Comparison of ENCODE assay signal across 20 cellular contexts in genomic region chr6:169651498-169651897, GRCh38. TPM values are rescaled to one million over a fixed set of nuclear protein-coding genes. Genes with fewer than 3 reads are reported as not detected.
A peak's percentile ranks its signal among the peaks of the same experiment; 100 is the strongest.
DNase-seq lines count a peak whose midpoint lies in the region; ATAC-seq and TF ChIP-seq lines count a peak whose summit lies in the region.
"Had no signal": no experiment of that assay in that cellular context is flagged by ENCODE, and none has a peak within 500 bp of the region (broad histone marks: within the 10 kb centered on the region; RNA-seq: fewer than 3 reads in every experiment).

No MANE protein-coding gene starts in this region.

- no TSS peak for BruUV-seq in PC-3 (replicated peaks; lab: Mats Ljungman, UMichigan)

- peaks cover 48% of the 10 kb centered on the region for H3K36me3 Mint-ChIP-seq in endodermal cell (ENCODE audit: low read depth)
- peaks cover 17% of the 10 kb centered on the region for H3K36me3 Mint-ChIP-seq in neural progenitor cell
- peaks cover 6% of the 10 kb centered on the region for H3K36me3 Mint-ChIP-seq in CD4-positive, alpha-beta T cell (ENCODE audit: low read depth)

- H3K79me2 ChIP-seq in neural progenitor cell (ENCODE audit: low read depth) (no peaks in the 10 kb centered on the region), PC-3 (ENCODE audit: low read length) (no peaks in the 10 kb centered on the region)

- H3K4me1 Mint-ChIP-seq in endodermal cell = peaks cover 3% of the 10 kb centered on the region
- H3K4me1 Mint-ChIP-seq in neural progenitor cell = peaks cover 12% of the 10 kb centered on the region
- H3K4me1 Mint-ChIP-seq in CD4-positive, alpha-beta T cell (ENCODE audit: low read depth) = peaks cover 18% of the 10 kb centered on the region
- H3K4me1 Mint-ChIP-seq: B cell had no signal

- H3K4me3 Mint-ChIP-seq in endodermal cell (no peak overlapping the region), neural progenitor cell (no peak overlapping the region)
- no peak overlapping the region for H3K4me3 Mint-ChIP-seq in CD4-positive, alpha-beta T cell
- H3K4me3 Mint-ChIP-seq: B cell; CD4-positive, alpha-beta memory T cell; CD8-positive, alpha-beta memory T cell had no signal

- no peak for ATAC-seq in CD4-positive, alpha-beta T cell (ENCODE audit: poor library complexity)
- ATAC-seq in PC-3 = no peak
- ATAC-seq: A549 had no signal

- CTCF ChIA-PET in CD4-positive, alpha-beta T cell (lab: Charles Lee) = no interaction called here
- CTCF ChIA-PET in PC-3 (lab: Charles Lee) = no interaction called here

- POLR2A ChIA-PET in CD4-positive, alpha-beta T cell (lab: Charles Lee) = no interaction called here
- POLR2A ChIA-PET in PC-3 (lab: Charles Lee; ENCODE audit: unreplicated experiment) = no interaction called here

- H3K4me2 ChIP-seq in neural progenitor cell (no peak overlapping the region), PC-3 (ENCODE audit: low read length) (no peak overlapping the region)
- H3K4me2 ChIP-seq: A549; BLaER1 treated with 17β-estradiol and CSF1 and Interleukin-3, amounts not matched to agents 10 nM and 100 nM had no signal

- H3K4me3 ChIP-seq in endodermal cell (ENCODE audit: low read length) (no peak overlapping the region), neural progenitor cell (no peak overlapping the region), PC-3 (ENCODE audit: low read length) (no peak overlapping the region)
- H3K4me3 ChIP-seq: A549; BLaER1 treated with 17β-estradiol and CSF1 and Interleukin-3, amounts not matched to agents 10 nM and 100 nM had no signal

- intact Hi-C loops in CD4-positive, alpha-beta T cell (cut with DNase I, micrococcal nuclease) = loop anchor here in 1 of 2 experiments (5.0 to 10.0 kb wide), 2 partner anchors 147 to 439 kb away; no protein-coding TSS in a partner anchor
- intact Hi-C loops in PC-3 (cut with micrococcal nuclease) = no loop called here

- H3K27ac Mint-ChIP-seq in endodermal cell = peak overlapping the region; percentile 14
- peak overlapping the region; percentile 62 for H3K27ac Mint-ChIP-seq in neural progenitor cell
- no peak overlapping the region for H3K27ac Mint-ChIP-seq in CD4-positive, alpha-beta T cell
- H3K27ac Mint-ChIP-seq: B cell had no signal

- no peak overlapping the region for H2AFZ ChIP-seq in neural progenitor cell (replicated peaks)
- H2AFZ ChIP-seq in PC-3 (ENCODE audit: low read length) = no peak overlapping the region

- H3F3A ChIP-seq in neural progenitor cell (ENCODE audit: low read depth) = no peaks in the 10 kb centered on the region
- no peaks in the 10 kb centered on the region for H3F3A ChIP-seq in PC-3 (ENCODE audit: low read length, unreplicated experiment)

- peaks cover 61% of the 10 kb centered on the region for H3K36me3 ChIP-seq in endodermal cell (ENCODE audit: control insufficient read depth, insufficient read depth, low read length)
- no peaks in the 10 kb centered on the region for H3K36me3 ChIP-seq in neural progenitor cell
- H3K36me3 ChIP-seq in PC-3 (ENCODE audit: low read depth, low read length) = no peaks in the 10 kb centered on the region

- H3K9me2 ChIP-seq in PC-3 (replicated peaks; ENCODE audit: low read length) = no peaks in the 10 kb centered on the region

- peaks cover 18% of the 10 kb centered on the region for H3K9me3 Mint-ChIP-seq in endodermal cell
- H3K9me3 Mint-ChIP-seq in neural progenitor cell = no peaks in the 10 kb centered on the region
- no peaks in the 10 kb centered on the region for H3K9me3 Mint-ChIP-seq in CD4-positive, alpha-beta T cell
- H3K9me3 Mint-ChIP-seq: CD4-positive, alpha-beta memory T cell; CD8-positive, alpha-beta memory T cell had no signal

- TF ChIP-seq CTCF in endodermal cell (conservative IDR thresholded peaks at IDR 0.05) (no peak), neural progenitor cell (IDR thresholded peaks at IDR 0.05) (no peak), PC-3 (conservative IDR thresholded peaks at IDR 0.05; ENCODE audit: low read depth, low read length) (no peak)
- TF ChIP-seq CTCF in CD4-positive, alpha-beta T cell (IDR thresholded peaks at IDR 0.05) = no peak

- no peaks in the 10 kb centered on the region for H3K4me1 ChIP-seq in endodermal cell (ENCODE audit: control insufficient read depth, insufficient read depth, low read length)
- H3K4me1 ChIP-seq in neural progenitor cell = no peaks in the 10 kb centered on the region
- H3K4me1 ChIP-seq in PC-3 (ENCODE audit: insufficient read depth, low read length) = peaks cover 6% of the 10 kb centered on the region; the same call in 1 of the 2 replicates
- H3K4me1 ChIP-seq: A549 had no signal

- H3K9ac ChIP-seq in endodermal cell (ENCODE audit: extremely low read depth, low read length, poor library complexity, severe bottlenecking) (no peak overlapping the region), neural progenitor cell (no peak overlapping the region), PC-3 (ENCODE audit: low read length) (no peak overlapping the region)
- H3K9ac ChIP-seq: BLaER1 treated with 17β-estradiol and CSF1 and Interleukin-3, amounts not matched to agents 10 nM and 100 nM had no signal

- H3K27ac ChIP-seq in endodermal cell (ENCODE audit: low read depth, low read length) (no peak overlapping the region), neural progenitor cell (no peak overlapping the region), PC-3 (ENCODE audit: low read length) (no peak overlapping the region)
- H3K27ac ChIP-seq in CD4-positive, alpha-beta T cell (ENCODE audit: low read depth, low read length) = no peak overlapping the region
- H3K27ac ChIP-seq: 22Rv1; A549; BLaER1 treated with 17β-estradiol and CSF1 and Interleukin-3, amounts not matched to agents 10 nM and 100 nM; C4-2B had no signal

- H3K9me3 ChIP-seq in endodermal cell (ENCODE audit: control insufficient read depth, low read length) (peaks cover 18% of the 10 kb centered on the region), neural progenitor cell (ENCODE audit: low read depth) (no peaks in the 10 kb centered on the region), PC-3 (ENCODE audit: low read length) (no peaks in the 10 kb centered on the region)
- H3K9me3 ChIP-seq in CD4-positive, alpha-beta T cell (ENCODE audit: control insufficient read depth, low read length) = no peaks in the 10 kb centered on the region
- H3K9me3 ChIP-seq: A549; BLaER1 treated with 17β-estradiol and CSF1 and Interleukin-3, amounts not matched to agents 10 nM and 100 nM had no signal

- H4K20me1 ChIP-seq in neural progenitor cell (ENCODE audit: low read depth) = no peaks in the 10 kb centered on the region
- H4K20me1 ChIP-seq in PC-3 (ENCODE audit: low read length) = no peaks in the 10 kb centered on the region
- H4K20me1 ChIP-seq: BLaER1 treated with 17β-estradiol and CSF1 and Interleukin-3, amounts not matched to agents 10 nM and 100 nM had no signal

- DNase-seq in endodermal cell = no peak
- DNase-seq in mesenteric fat pad (ENCODE audit: low spot score) = peak; percentile 71
- no peak for DNase-seq in neural progenitor cell (ENCODE audit: low spot score)
- DNase-seq in CD4-positive, alpha-beta T cell = no peak
- no peak for DNase-seq in PC-3
- no peak for DNase-seq in DMS53 treated with DMSO at 0.1 percent for 48 hours (lab: John Stamatoyannopoulos, UW; ENCODE audit: unreplicated experiment)
- DNase-seq: AML-193; CD4-positive, alpha-beta memory T cell; CD8-positive, alpha-beta memory T cell; COR-L47; DMS 273 treated with DMSO at 0.1 percent for 48 hours; DMS153; DMS53; DMS79 treated with DMSO at 0.1 percent for 48 hours; GF-D8 had no signal

- H3K27me3 ChIP-seq in endodermal cell (ENCODE audit: control insufficient read depth, insufficient read depth, low read length, poor library complexity, severe bottlenecking) (no peaks in the 10 kb centered on the region), neural progenitor cell (no peaks in the 10 kb centered on the region), PC-3 (ENCODE audit: low read length) (no peaks in the 10 kb centered on the region)
- H3K27me3 ChIP-seq in CD4-positive, alpha-beta T cell (ENCODE audit: control insufficient read depth, insufficient read depth, low read length) = no peaks in the 10 kb centered on the region
- H3K27me3 ChIP-seq: BLaER1 treated with 17β-estradiol and CSF1 and Interleukin-3, amounts not matched to agents 10 nM and 100 nM had no signal

- WGBS in endodermal cell (ENCODE audit: insufficient coverage in 1 of 2, insufficient read length in 1 of 2), 2 experiments = 94 to 97% methylated on average over 7 to 12 of the region's 12 CpGs

- H3K27me3 Mint-ChIP-seq in endodermal cell (ENCODE audit: insufficient read depth) (no peaks in the 10 kb centered on the region), neural progenitor cell (ENCODE audit: insufficient read depth, low read depth) (peaks cover 5% of the 10 kb centered on the region)
- no peaks in the 10 kb centered on the region for H3K27me3 Mint-ChIP-seq in CD4-positive, alpha-beta T cell
- H3K27me3 Mint-ChIP-seq: B cell; CD4-positive, alpha-beta memory T cell; CD8-positive, alpha-beta memory T cell had no signal

RNA-seq across cellular contexts. Expression of gene WDR27, which starts 50.3 kb away (rescaled TPM):
- 100 to 1,000 TPM in 1 of 2 donors, 10 to 100 TPM in 1; 94.4 to 110 TPM for total RNA-seq in endodermal cell
- polyA plus RNA-seq in endodermal cell (2013, experiment 1 of 2) = 93.7 TPM
- 75.1 TPM for polyA plus RNA-seq in endodermal cell (2013, experiment 2 of 2)
- total RNA-seq in mesenteric fat pad = 24.6 TPM
- total RNA-seq in neural progenitor cell (ENCODE audit: low replicate concordance) = 69.0 and 89.0 TPM in 2 replicates
- total RNA-seq in CD4-positive, alpha-beta T cell = 10 to 100 TPM; 22.0 to 23.5 TPM
- 20.0 and 28.3 TPM in 2 replicates for total RNA-seq in PC-3 (2014; rRNA removed)

RNA-seq across cellular contexts. Expression of gene C6orf120, which starts 50.4 kb away (rescaled TPM):
- total RNA-seq in endodermal cell (10 to 100 TPM; 24.0 to 29.7 TPM), mesenteric fat pad (34.4 TPM), neural progenitor cell (ENCODE audit: low replicate concordance) (38.8 and 42.4 TPM in 2 replicates), PC-3 (2014; rRNA removed) (17.0 and 18.6 TPM in 2 replicates)
- polyA plus RNA-seq in endodermal cell (2013, experiment 1 of 2) = 36.7 TPM
- 32.7 TPM for polyA plus RNA-seq in endodermal cell (2013, experiment 2 of 2)
- total RNA-seq in CD4-positive, alpha-beta T cell = 10 to 100 TPM; 19.7 to 21.3 TPM
